ENCODE assay signal across 8 cellular contexts in the genomic region with DNA sequence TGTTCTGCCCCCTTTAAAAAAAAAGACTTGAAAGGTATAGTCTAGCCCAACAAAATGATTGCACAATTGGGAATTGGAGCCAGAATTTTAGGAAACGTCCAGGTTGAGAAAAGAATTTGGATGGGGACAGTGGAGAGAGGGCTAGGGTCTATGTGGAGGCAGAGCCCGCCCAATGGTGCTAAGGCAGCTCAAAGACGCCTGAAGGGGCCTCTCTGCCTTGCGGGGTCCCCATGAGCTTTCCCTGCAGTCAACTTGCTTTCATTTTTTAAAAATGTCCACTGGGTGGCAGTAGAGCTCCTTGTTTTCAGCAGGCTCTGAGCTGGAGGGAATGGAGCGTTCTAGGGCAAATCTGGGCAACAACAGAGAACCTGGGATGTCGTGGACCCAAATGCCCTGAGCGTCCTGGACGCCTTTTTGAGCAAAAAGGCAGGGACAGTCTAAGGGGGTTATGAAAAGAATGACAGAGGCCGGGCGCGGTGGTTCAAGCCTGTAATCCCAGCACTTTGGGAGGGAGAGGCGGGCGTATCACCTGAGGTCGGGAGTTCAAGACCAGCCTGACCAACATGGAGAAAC. TPM values are rescaled to one million over a fixed set of nuclear protein-coding genes. Genes with fewer than 3 reads are reported as not detected.
DNase-seq lines count a peak whose midpoint lies in the region; ATAC-seq and TF ChIP-seq lines count a peak whose summit lies in the region.

No MANE protein-coding gene starts in this region.

- peak; percentile 50 for ATAC-seq in GM21576 (IDR thresholded peaks at IDR 0.05; ENCODE audit: unreplicated experiment)
- peak; percentile 39 to 76 (median 70) for ATAC-seq in heart left ventricle
- no peak for ATAC-seq in GM19467 (IDR thresholded peaks at IDR 0.05; ENCODE audit: unreplicated experiment)

- no peak overlapping the region for H3K27ac ChIP-seq in heart left ventricle
- H3K27ac ChIP-seq in prostate gland, result no peak overlapping the region

- intact Hi-C loops in heart left ventricle (cut with DNase I), result loop anchor here in 9 of 10 donors (1.0 to 10.0 kb wide), 6 partner anchors 24 to 620 kb away; a partner anchor contains a TSS
- intact Hi-C loops in prostate gland (cut with DNase I), result loop anchor here (2.0 kb wide), 2 partner anchors 162 to 228 kb away; no protein-coding TSS in a partner anchor

- H3K9ac ChIP-seq in adipocyte (ENCODE audit: low read length), result peak overlapping the region; percentile 58

- H3K9me3 ChIP-seq in adipocyte (ENCODE audit: control insufficient read depth, low read length) (no peaks in the 10 kb centered on the region), heart left ventricle (no peaks in the 10 kb centered on the region), prostate gland (no peaks in the 10 kb centered on the region)

- WGBS in heart left ventricle, 4 donors, result 21 to 23% (median 22%) methylated on average over 14 of the region's 14 CpGs
- 22% methylated on average over 14 of the region's 14 CpGs for WGBS in prostate gland

- peaks cover 11% of the 10 kb centered on the region for H3K36me3 ChIP-seq in adipocyte (ENCODE audit: control insufficient read depth, insufficient read depth, low read length, severe bottlenecking)
- peaks cover 0 to 18% (median 9%) of the 10 kb centered on the region in 9 donors for H3K36me3 ChIP-seq in heart left ventricle
- H3K36me3 ChIP-seq in prostate gland, result no peaks in the 10 kb centered on the region

- peak; percentile 27 for DNase-seq in COLO668 (lab: John Stamatoyannopoulos, UW; ENCODE audit: unreplicated experiment)
- peak; percentile 77 for DNase-seq in NCI-H1105 treated with DMSO at 0.1 percent for 48 hours (lab: John Stamatoyannopoulos, UW)
- peak; percentile 67 for DNase-seq in SKM-1 (lab: John Stamatoyannopoulos, UW; ENCODE audit: unreplicated experiment)
- DNase-seq in adipocyte (ENCODE audit: low read depth), result peak; percentile 95
- DNase-seq in heart left ventricle, result peak in 3 of 5 donors; percentile 37 to 62 (median 48)
- DNase-seq in prostate gland (ENCODE audit: low spot score), result peak; percentile 69

- TF ChIP-seq POLR2A in heart left ventricle (IDR thresholded peaks at IDR 0.05) (no peak), prostate gland (IDR thresholded peaks at IDR 0.05) (no peak)

- H3K4me3 ChIP-seq in adipocyte (ENCODE audit: low read length) (peak overlapping the region; percentile 76), heart left ventricle (peak overlapping the region in 7 of 12 donors; percentile 4 to 44 (median 26)), prostate gland (peak overlapping the region in 1 of 2 donors; percentile 14)

- TF ChIP-seq CTCF in heart left ventricle (IDR thresholded peaks at IDR 0.05), result peak; percentile 57 to 83 (median 73)
- TF ChIP-seq CTCF in prostate gland (IDR thresholded peaks at IDR 0.05), result peak in 3 of 4 experiments; percentile 68 to 78 (median 68)

- H3K4me1 ChIP-seq in adipocyte (ENCODE audit: control insufficient read depth, insufficient read depth, low read length) (no peaks in the 10 kb centered on the region), heart left ventricle (peaks cover 0 to 16% (median 10%) of the 10 kb centered on the region in 12 donors), prostate gland (replicated peaks) (peaks cover 4% of the 10 kb centered on the region)

- H3K27me3 ChIP-seq in adipocyte (replicated peaks; ENCODE audit: control insufficient read depth, insufficient read depth, low read length), result peaks cover 18% of the 10 kb centered on the region
- H3K27me3 ChIP-seq in heart left ventricle, result peaks cover 0 to 37% (median 24%) of the 10 kb centered on the region in 9 donors
- H3K27me3 ChIP-seq in prostate gland (replicated peaks; ENCODE audit: insufficient read depth), result no peaks in the 10 kb centered on the region

RNA-seq across cellular contexts. Expression of a gene that starts 40.2 kb away (rescaled TPM):
- total RNA-seq in heart left ventricle (10 to 100 TPM; 23.3 to 36.6 (median 26.5) TPM), prostate gland (100 to 1,000 TPM; 104 to 137 TPM)
- 10 to 100 TPM; 19.7 to 25.0 TPM for polyA plus RNA-seq in heart left ventricle

Comparison
In these comparisons a context has a peak if more than half of its experiments do, and no peak if none do; other contexts are left out.
1. DNase-seq: peak in every context shown above with its lines; median percentile 95 in adipocyte; 77 in NCI-H1105 treated with DMSO at 0.1 percent for 48 hours; 69 in prostate gland; 67 in SKM-1; 48 in heart left ventricle; 27 in COLO668.